Comparison of ENCODE assay signal across 9 cellular contexts in genomic region chr11:33724644-33725035, GRCh38. TPM values are rescaled to one million over a fixed set of nuclear protein-coding genes. Genes with fewer than 3 reads are reported as not detected.
DNase-seq lines count a peak whose midpoint lies in the region; ATAC-seq and TF ChIP-seq lines count a peak whose summit lies in the region.
"Had no signal": no experiment of that assay in that cellular context is flagged by ENCODE, and none has a peak within 500 bp of the region (broad histone marks: within the 10 kb centered on the region; RNA-seq: fewer than 3 reads in every experiment).

No MANE protein-coding gene starts in this region.

- intact Hi-C loops in mucosa of descending colon (cut with DNase I, micrococcal nuclease): no loop called here
- intact Hi-C loops in upper lobe of right lung (cut with DNase I): no loop called here

- no peak for TF ChIP-seq CTCF in mucosa of descending colon (IDR thresholded peaks at IDR 0.05)
- no peak for TF ChIP-seq CTCF in upper lobe of right lung (IDR thresholded peaks at IDR 0.05)

- H3K27ac ChIP-seq in upper lobe of right lung: peak overlapping the region; percentile 82
- H3K27ac ChIP-seq: 22Rv1 had no signal

- H3K4me3 ChIP-seq in mucosa of descending colon (no peak overlapping the region), upper lobe of right lung (no peak overlapping the region)

- ATAC-seq in esophagus mucosa: peak; percentile 24
- ATAC-seq in mucosa of descending colon: peak; percentile 46
- peak; percentile 72 for ATAC-seq in upper lobe of right lung
- ATAC-seq in HG02970 (IDR thresholded peaks at IDR 0.05; ENCODE audit: low FRiP score, unreplicated experiment): no peak

- H3K36me3 ChIP-seq in mucosa of descending colon (ENCODE audit: low read depth) (no peaks in the 10 kb centered on the region), upper lobe of right lung (peaks cover 16% of the 10 kb centered on the region)

- H3K4me1 ChIP-seq in mucosa of descending colon (ENCODE audit: low read depth) (peaks cover 14% of the 10 kb centered on the region), upper lobe of right lung (peaks cover 64% of the 10 kb centered on the region)

- no peaks in the 10 kb centered on the region for H3K9me3 ChIP-seq in mucosa of descending colon
- H3K9me3 ChIP-seq in upper lobe of right lung: no peaks in the 10 kb centered on the region

- H3K27me3 ChIP-seq in upper lobe of right lung: no peaks in the 10 kb centered on the region

- DNase-seq in NCI-H2029 (lab: John Stamatoyannopoulos, UW) (peak; percentile 2), NCI-H2029 treated with DMSO at 0.1 percent for 48 hours (lab: John Stamatoyannopoulos, UW) (no peak), mucosa of descending colon (peak in 1 of 3 donors; percentile 30), upper lobe of right lung (no peak), NCI-H524 treated with DMSO at 0.1 percent for 48 hours (lab: John Stamatoyannopoulos, UW) (no peak)
- no peak for DNase-seq in activated CD8-positive, alpha-beta memory T cell treated with anti-CD3 and anti-CD28 coated beads, Interleukin-2, amount 50 U/mL, for 48 hours

RNA-seq across cellular contexts. Expression of gene CD59, which starts 11.6 kb away (rescaled TPM):
- total RNA-seq in esophagus mucosa: 319 TPM
- 100 to 1,000 TPM; 317 to 382 (median 381) TPM for total RNA-seq in mucosa of descending colon
- 1,004 TPM for total RNA-seq in upper lobe of right lung

RNA-seq across cellular contexts. Expression of gene C11orf91, which starts 24.0 kb away (rescaled TPM):
- 1.1 TPM for total RNA-seq in esophagus mucosa
- total RNA-seq in mucosa of descending colon: under 1 TPM; 0.51 to 0.70 (median 0.58) TPM
- 1.5 TPM for total RNA-seq in upper lobe of right lung

RNA-seq across cellular contexts. Expression of gene FBXO3, which starts 49.7 kb away (rescaled TPM):
- 23.8 TPM for total RNA-seq in esophagus mucosa
- 10 to 100 TPM; 27.3 to 36.0 (median 34.5) TPM for total RNA-seq in mucosa of descending colon
- total RNA-seq in upper lobe of right lung: 32.5 TPM
